Comparison of ENCODE assay signal across 22 cellular contexts in the genomic region with DNA sequence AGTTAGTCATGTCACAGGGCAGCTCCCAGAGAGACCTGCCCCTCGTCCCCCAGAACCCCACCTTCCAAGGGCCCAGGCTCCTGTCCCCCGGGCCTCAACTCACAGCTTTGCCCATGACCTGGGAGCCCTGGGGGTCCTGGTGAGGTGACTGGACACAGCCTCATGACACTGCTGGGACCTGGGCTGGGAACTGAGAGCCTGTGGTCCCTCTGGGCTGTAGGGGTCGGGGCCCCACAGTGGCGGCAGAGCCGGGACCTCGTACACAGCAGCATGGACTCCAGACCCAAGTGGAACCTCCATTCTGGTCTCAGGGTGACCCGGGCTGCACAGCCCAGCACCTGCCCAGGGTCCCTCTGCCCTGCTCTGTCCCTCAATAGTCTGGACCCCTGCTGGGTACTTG. TPM values are rescaled to one million over a fixed set of nuclear protein-coding genes. Genes with fewer than 3 reads are reported as not detected.
DNase-seq lines count a peak whose midpoint lies in the region; ATAC-seq and TF ChIP-seq lines count a peak whose summit lies in the region.
"Had no signal": no experiment of that assay in that cellular context is flagged by ENCODE, and none has a peak within 500 bp of the region (broad histone marks: within the 10 kb centered on the region; RNA-seq: fewer than 3 reads in every experiment).

No MANE protein-coding gene starts in this region.

- DNase-seq in Caco-2: no peak
- peak in 2 of 3 donors; percentile 30 to 54 for DNase-seq in mucosa of descending colon
- no peak for DNase-seq in thyroid gland
- DNase-seq in occipital lobe (lab: John Stamatoyannopoulos, UW): no peak
- no peak for DNase-seq in gastrocnemius medialis
- DNase-seq in GM19238 (ENCODE audit: insufficient read length, low spot score): no peak
- DNase-seq: ACHN, C1 segment of cervical spinal cord, HCEC 1CT, KG1, NCI-H1092, NCI-H1436, NCI-H187 treated with DMSO at 0.1 percent for 48 hours, NCI-H226, NCI-H510A treated with DMSO at 0.1 percent for 48 hours, NCI-H748 treated with DMSO at 0.1 percent for 48 hours had no signal

- H3K27me3 Mint-ChIP-seq in Caco-2 (ENCODE audit: insufficient read depth, unreplicated experiment): no peaks in the 10 kb centered on the region
- peaks cover 40% of the 10 kb centered on the region for H3K27me3 Mint-ChIP-seq in dendritic cell treated with granulocyte-macrophage colony-stimulating factor and Interleukin-4, amounts not matched to agents 40 ng/mL and 50 ng/mL, for 4 days

- TF ChIP-seq POLR2A in thyroid gland (IDR thresholded peaks at IDR 0.05) (no peak), gastrocnemius medialis (IDR thresholded peaks at IDR 0.05) (no peak)

- peak overlapping the region in 2 of 3 donors; percentile 77 to 78 for H3K27ac ChIP-seq in thyroid gland
- H3K27ac ChIP-seq in gastrocnemius medialis: no peak overlapping the region
- H3K27ac ChIP-seq: RWPE1 had no signal

- POLR2A ChIA-PET in Caco-2 (lab: Charles Lee): no interaction called here

- in situ Hi-C loops in gastrocnemius medialis (cut with MboI; ENCODE audit: low sequenced_read_pairs in 4 of 4): no loop called here

- H3K9me3 Mint-ChIP-seq in Caco-2 (ENCODE audit: unreplicated experiment): no peaks in the 10 kb centered on the region
- H3K9me3 Mint-ChIP-seq in dendritic cell treated with granulocyte-macrophage colony-stimulating factor and Interleukin-4, amounts not matched to agents 40 ng/mL and 50 ng/mL, for 4 days: no peaks in the 10 kb centered on the region
- H3K9me3 Mint-ChIP-seq: CD8-positive, alpha-beta memory T cell had no signal

- 90 to 92% methylated on average over 2 to 3 of the region's 7 CpGs for WGBS in thyroid gland, 2 donors

- H3K36me3 Mint-ChIP-seq in Caco-2 (ENCODE audit: insufficient read depth, unreplicated experiment): no peaks in the 10 kb centered on the region
- H3K36me3 Mint-ChIP-seq in dendritic cell treated with granulocyte-macrophage colony-stimulating factor and Interleukin-4, amounts not matched to agents 40 ng/mL and 50 ng/mL, for 4 days (ENCODE audit: low read depth): no peaks in the 10 kb centered on the region
- H3K36me3 Mint-ChIP-seq: CD8-positive, alpha-beta memory T cell had no signal

- no peak overlapping the region for H3K4me3 ChIP-seq in Caco-2 (ENCODE audit: low read depth, low read length)
- H3K4me3 ChIP-seq in mucosa of descending colon: no peak overlapping the region
- H3K4me3 ChIP-seq in thyroid gland (replicated peaks in 1 of 3): no peak overlapping the region
- no peak overlapping the region for H3K4me3 ChIP-seq in gastrocnemius medialis

- ATAC-seq in mucosa of descending colon: no peak
- no peak for ATAC-seq in gastrocnemius medialis
- ATAC-seq in GM21447 (IDR thresholded peaks at IDR 0.05; ENCODE audit: unreplicated experiment): no peak
- ATAC-seq: SK-N-SH treated with all-trans-retinoic acid at 6 μM for 48 hours had no signal

- BruUV-seq in Caco-2 (replicated peaks; lab: Mats Ljungman, UMichigan): no TSS peak

- H3K4me3 Mint-ChIP-seq in Caco-2 (ENCODE audit: unreplicated experiment): no peak overlapping the region
- H3K4me3 Mint-ChIP-seq in dendritic cell treated with granulocyte-macrophage colony-stimulating factor and Interleukin-4, amounts not matched to agents 40 ng/mL and 50 ng/mL, for 4 days: no peak overlapping the region
- H3K4me3 Mint-ChIP-seq: CD8-positive, alpha-beta memory T cell had no signal

- intact Hi-C loops in Caco-2 (cut with micrococcal nuclease; ENCODE audit: unreplicated experiment) (loop anchor here (2.0 kb wide), 1 partner anchor 40 kb away; no protein-coding TSS in a partner anchor), mucosa of descending colon (cut with DNase I, micrococcal nuclease) (no loop called here), thyroid gland (cut with DNase I) (no loop called here), gastrocnemius medialis (cut with DNase I; ENCODE audit: low total_unique reads) (no loop called here)
- intact Hi-C loops in dendritic cell treated with granulocyte-macrophage colony-stimulating factor and Interleukin-4, amounts not matched to agents 40 ng/mL and 50 ng/mL, for 4 days (cut with micrococcal nuclease): no loop called here

- no peaks in the 10 kb centered on the region for H3K36me3 ChIP-seq in Caco-2 (ENCODE audit: control insufficient read depth, insufficient read depth, low read length)
- H3K36me3 ChIP-seq in mucosa of descending colon (ENCODE audit: low read depth): no peaks in the 10 kb centered on the region
- H3K36me3 ChIP-seq in thyroid gland: no peaks in the 10 kb centered on the region
- H3K36me3 ChIP-seq in gastrocnemius medialis: no peaks in the 10 kb centered on the region

- CTCF ChIA-PET in Caco-2 (lab: Charles Lee): interaction anchor here (0.6 to 0.9 kb wide), 2 partner anchors 94 to 101 kb away, joined by 3 to 4 read pairs; no protein-coding TSS in a partner anchor

- peaks cover 19% of the 10 kb centered on the region for H3K4me1 ChIP-seq in Caco-2
- H3K4me1 ChIP-seq in mucosa of descending colon (ENCODE audit: low read depth): peaks cover 5% of the 10 kb centered on the region
- H3K4me1 ChIP-seq in thyroid gland: peaks cover 0 to 28% of the 10 kb centered on the region in 2 donors
- no peaks in the 10 kb centered on the region for H3K4me1 ChIP-seq in gastrocnemius medialis

- H3K4me1 Mint-ChIP-seq in Caco-2 (ENCODE audit: low read depth, unreplicated experiment): peaks cover 13% of the 10 kb centered on the region
- H3K4me1 Mint-ChIP-seq in dendritic cell treated with granulocyte-macrophage colony-stimulating factor and Interleukin-4, amounts not matched to agents 40 ng/mL and 50 ng/mL, for 4 days (ENCODE audit: low read depth): peaks cover 67% of the 10 kb centered on the region
- H3K4me1 Mint-ChIP-seq: CD8-positive, alpha-beta memory T cell had no signal

- H3K27me3 ChIP-seq in Caco-2 (replicated peaks; ENCODE audit: control insufficient read depth, insufficient read depth, low read length) (no peaks in the 10 kb centered on the region), thyroid gland (no peaks in the 10 kb centered on the region), gastrocnemius medialis (peaks cover 0 to 3% (median 0%) of the 10 kb centered on the region in 3 donors)

- TF ChIP-seq CTCF in Caco-2 (IDR thresholded peaks at IDR 0.05; ENCODE audit: insufficient read depth in 1 of 2, low read depth in 1 of 2, low read length in 1 of 2, severe bottlenecking in 1 of 2, unreplicated experiment in 1 of 2) (no peak), mucosa of descending colon (IDR thresholded peaks at IDR 0.05) (no peak), thyroid gland (IDR thresholded peaks at IDR 0.05) (no peak), gastrocnemius medialis (IDR thresholded peaks at IDR 0.05 in 4 of 5, conservative IDR thresholded peaks at IDR 0.05 in 1 of 5) (no peak)

- H3K9me3 ChIP-seq in Caco-2: no peaks in the 10 kb centered on the region
- H3K9me3 ChIP-seq in mucosa of descending colon: no peaks in the 10 kb centered on the region
- no peaks in the 10 kb centered on the region for H3K9me3 ChIP-seq in thyroid gland
- H3K9me3 ChIP-seq in gastrocnemius medialis: no peaks in the 10 kb centered on the region

- peak overlapping the region; percentile 42 for H3K27ac Mint-ChIP-seq in Caco-2 (ENCODE audit: unreplicated experiment)
- H3K27ac Mint-ChIP-seq in dendritic cell treated with granulocyte-macrophage colony-stimulating factor and Interleukin-4, amounts not matched to agents 40 ng/mL and 50 ng/mL, for 4 days: peak overlapping the region; percentile 12

RNA-seq across cellular contexts. Expression of gene APOBEC3A, which starts 6.9 kb away (rescaled TPM):
- total RNA-seq in Caco-2 (2022) (not detected in 2 replicates), mucosa of descending colon (10 to 100 TPM in 1 of 3 donors, 1 to 10 TPM in 1, under 1 TPM in 1; 0.92 to 23.6 (median 2.5) TPM), thyroid gland (under 1 TPM in 1 of 4 donors, not detected in 3; 0.67 TPM), occipital lobe (not detected), gastrocnemius medialis (under 1 TPM in 2 of 4 donors, not detected in 2; 0.75 to 0.76 TPM)
- total RNA-seq: CD8-positive, alpha-beta memory T cell; HT1080 had no signal

RNA-seq across cellular contexts. Expression of gene APOBEC3B, which starts 17.8 kb away (rescaled TPM):
- 55.8 and 60.9 TPM in 2 replicates for total RNA-seq in Caco-2 (2022)
- total RNA-seq in mucosa of descending colon: 10 to 100 TPM in 2 of 3 donors, 1 to 10 TPM in 1; 8.4 to 49.5 (median 23.6) TPM
- total RNA-seq in thyroid gland: 1 to 10 TPM in 3 of 4 donors, not detected in 1; 1.7 to 5.1 (median 2.9) TPM
- not detected for total RNA-seq in occipital lobe
- under 1 TPM in 1 of 4 donors, not detected in 3; 0.62 TPM for total RNA-seq in gastrocnemius medialis

RNA-seq across cellular contexts. Expression of gene APOBEC3C, which starts 49.8 kb away (rescaled TPM):
- total RNA-seq in Caco-2 (2022): 24.2 and 25.1 TPM in 2 replicates
- total RNA-seq in mucosa of descending colon: 10 to 100 TPM; 23.1 to 30.6 (median 24.1) TPM
- 10 to 100 TPM in 1 of 4 donors, 1 to 10 TPM in 3; 8.3 to 14.4 (median 9.0) TPM for total RNA-seq in thyroid gland
- total RNA-seq in occipital lobe: 0.31 TPM
- 1 to 10 TPM in 2 of 4 donors, under 1 TPM in 2; 0.58 to 1.5 (median 1.0) TPM for total RNA-seq in gastrocnemius medialis

RNA-seq across cellular contexts. Expression of gene APOBEC3D, which starts 56.6 kb away (rescaled TPM):
- total RNA-seq in Caco-2 (2022) (0.19 and 0.39 TPM in 2 replicates), mucosa of descending colon (1 to 10 TPM; 4.6 to 7.0 (median 6.5) TPM), thyroid gland (1 to 10 TPM in 2 of 4 donors, under 1 TPM in 1, not detected in 1; 0.89 to 2.7 (median 1.1) TPM), occipital lobe (0.16 TPM), gastrocnemius medialis (under 1 TPM in 2 of 4 donors, not detected in 2; 0.19 to 0.72 TPM)
- total RNA-seq: HT1080 had no signal

Comparison
In these comparisons a context has a peak if more than half of its experiments do, and no peak if none do; other contexts are left out.
1. DNase-seq: peak in mucosa of descending colon (2 of 3); none in Caco-2 (0 of 2), thyroid gland (0 of 2), occipital lobe (single experiment), gastrocnemius medialis (0 of 2) and GM19238 (single experiment).
2. H3K27ac ChIP-seq: peak in thyroid gland (2 of 3); none in gastrocnemius medialis (0 of 4).